Comparison of ENCODE assay signal across 1 cellular context in the genomic region with DNA sequence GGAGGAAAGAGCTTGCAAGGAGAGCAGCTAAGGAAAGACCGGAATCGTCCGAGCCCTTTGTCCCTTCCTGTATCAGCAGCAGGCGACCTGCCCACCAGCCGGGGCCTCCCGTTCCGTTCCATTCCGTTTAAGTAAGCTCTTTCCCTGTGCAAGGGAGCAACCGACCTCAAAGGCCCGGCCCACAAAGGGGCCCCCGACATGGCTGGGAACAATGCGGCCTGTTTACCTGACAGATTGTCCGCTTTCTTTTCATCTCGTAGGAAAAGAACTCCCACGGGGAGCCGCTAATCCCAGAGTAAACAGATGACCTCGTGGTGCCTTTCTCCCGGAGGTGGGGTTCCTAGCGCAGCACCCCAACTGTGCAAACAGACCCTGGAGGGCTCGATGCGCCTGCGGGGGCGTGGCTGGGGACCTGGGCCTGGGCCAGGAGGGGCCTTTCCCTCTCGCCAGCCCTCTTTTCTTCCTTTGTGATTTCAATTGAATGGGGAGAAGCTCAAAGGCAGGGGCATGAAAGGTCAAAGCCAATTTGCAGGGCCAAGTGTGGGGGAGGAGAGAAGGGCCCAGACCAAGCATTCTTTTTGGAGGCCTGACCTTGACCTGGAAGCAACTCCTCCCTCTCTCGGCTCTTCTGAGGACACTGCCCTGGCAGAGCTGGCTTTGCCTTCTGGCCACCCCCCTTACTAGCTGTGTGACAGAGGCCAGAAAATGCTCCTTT.
TF ChIP-seq lines count a peak whose summit lies in the region.

No MANE protein-coding gene starts in this region.

TF ChIP-seq in HepG2, 621 proteins besides CTCF, POLR2A, EP300 and RAD21 (continued from another document and continues in another):
- TF ChIP-seq ZFP82 (CRISPR knock-in tag; IDR thresholded peaks at IDR 0.05; ENCODE audit: borderline replicate concordance) (0 out of 2 replicates have a peak, but pooled peaks have one; percentile 19), ZNF644 (CRISPR knock-in tag; IDR thresholded peaks at IDR 0.05; ENCODE audit: low read depth) (peak; percentile 67; the same call in 1 of the 2 replicates), ZSCAN22 (CRISPR knock-in tag; IDR thresholded peaks at IDR 0.05) (0 out of 2 replicates have a peak, but pooled peaks have one; percentile 75), ZNF577 (CRISPR knock-in tag; IDR thresholded peaks at IDR 0.05; ENCODE audit: borderline replicate concordance, low read depth) (0 out of 2 replicates have a peak, but pooled peaks have one; percentile 58), ZNF326 (CRISPR knock-in tag; IDR thresholded peaks at IDR 0.05; ENCODE audit: borderline replicate concordance) (no peak), GLI4 (CRISPR knock-in tag; IDR thresholded peaks at IDR 0.05; ENCODE audit: borderline replicate concordance) (peak; percentile 87; the same call in 1 of the 2 replicates), ZNF441 (CRISPR knock-in tag; IDR thresholded peaks at IDR 0.05; ENCODE audit: borderline replicate concordance) (peak; percentile 95), SIX1 (CRISPR knock-in tag; IDR thresholded peaks at IDR 0.05; ENCODE audit: borderline replicate concordance) (peak; percentile 93), ESRRA (CRISPR knock-in tag; IDR thresholded peaks at IDR 0.05; ENCODE audit: low read depth) (peak; percentile 86), FOXJ3 (CRISPR knock-in tag; IDR thresholded peaks at IDR 0.05; ENCODE audit: borderline replicate concordance) (peak; percentile 100), NFKB2 (CRISPR knock-in tag; IDR thresholded peaks at IDR 0.05; ENCODE audit: borderline replicate concordance) (peak; percentile 96), ZC3H4 (CRISPR knock-in tag; IDR thresholded peaks at IDR 0.05; ENCODE audit: borderline replicate concordance) (no peak), ZNF790 (CRISPR knock-in tag; IDR thresholded peaks at IDR 0.05; ENCODE audit: borderline replicate concordance) (peak; percentile 67; the same call in 1 of the 2 replicates), ZNF598 (CRISPR knock-in tag; IDR thresholded peaks at IDR 0.05; ENCODE audit: borderline replicate concordance) (no peak), CC2D1A (CRISPR knock-in tag; IDR thresholded peaks at IDR 0.05) (no peak), ZKSCAN5 (CRISPR knock-in tag; IDR thresholded peaks at IDR 0.05) (no peak), MXD4 (CRISPR knock-in tag; IDR thresholded peaks at IDR 0.05) (peak; percentile 87), SETDB1 (CRISPR knock-in tag; IDR thresholded peaks at IDR 0.05; ENCODE audit: borderline replicate concordance) (peak; percentile 15; the same call in 1 of the 2 replicates), KLF12 (CRISPR knock-in tag; IDR thresholded peaks at IDR 0.05; ENCODE audit: borderline replicate concordance) (peak; percentile 97), ZNF253 (CRISPR knock-in tag; IDR thresholded peaks at IDR 0.05; ENCODE audit: borderline replicate concordance) (no peak), GATAD2A (CRISPR knock-in tag; IDR thresholded peaks at IDR 0.05) (peak; percentile 99), ELF3 (CRISPR knock-in tag; IDR thresholded peaks at IDR 0.05) (peak; percentile 97), CHD4 (IDR thresholded peaks at IDR 0.05; ENCODE audit: borderline replicate concordance, low read length) (0 out of 2 replicates have a peak, but pooled peaks have one; percentile 99), YEATS2 (CRISPR knock-in tag; IDR thresholded peaks at IDR 0.05; ENCODE audit: borderline replicate concordance) (0 out of 2 replicates have a peak, but pooled peaks have one; percentile 65), ZBTB7A (CRISPR knock-in tag; IDR thresholded peaks at IDR 0.05) (peak; percentile 94), RFXANK (CRISPR knock-in tag; IDR thresholded peaks at IDR 0.05) (peak; percentile 82; the same call in 1 of the 2 replicates), SIN3A (IDR thresholded peaks at IDR 0.05; ENCODE audit: borderline replicate concordance, low read depth, low read length) (no peak), ZNF121 (CRISPR knock-in tag; IDR thresholded peaks at IDR 0.05) (peak; percentile 79), CENPT (CRISPR knock-in tag; IDR thresholded peaks at IDR 0.05; ENCODE audit: low read depth) (no peak), CEBPB (IDR thresholded peaks at IDR 0.05; ENCODE audit: borderline replicate concordance, low read depth, low read length) (no peak), ZNF343 (CRISPR knock-in tag; IDR thresholded peaks at IDR 0.05) (peak; percentile 66), ZNF781 (CRISPR knock-in tag; IDR thresholded peaks at IDR 0.05; ENCODE audit: borderline replicate concordance, not compliant biosample characterization) (peak; percentile 98), RORA (CRISPR knock-in tag; IDR thresholded peaks at IDR 0.05) (peak; percentile 97), ZNF570 (CRISPR knock-in tag; IDR thresholded peaks at IDR 0.05; ENCODE audit: borderline replicate concordance) (0 out of 2 replicates have a peak, but pooled peaks have one; percentile 75), ZNF562 (CRISPR knock-in tag; IDR thresholded peaks at IDR 0.05; ENCODE audit: borderline replicate concordance) (0 out of 2 replicates have a peak, but pooled peaks have one; percentile 61), ZFP62 (CRISPR knock-in tag; IDR thresholded peaks at IDR 0.05) (peak; percentile 88; the same call in 1 of the 2 replicates)
- TF ChIP-seq, protein P1, sequence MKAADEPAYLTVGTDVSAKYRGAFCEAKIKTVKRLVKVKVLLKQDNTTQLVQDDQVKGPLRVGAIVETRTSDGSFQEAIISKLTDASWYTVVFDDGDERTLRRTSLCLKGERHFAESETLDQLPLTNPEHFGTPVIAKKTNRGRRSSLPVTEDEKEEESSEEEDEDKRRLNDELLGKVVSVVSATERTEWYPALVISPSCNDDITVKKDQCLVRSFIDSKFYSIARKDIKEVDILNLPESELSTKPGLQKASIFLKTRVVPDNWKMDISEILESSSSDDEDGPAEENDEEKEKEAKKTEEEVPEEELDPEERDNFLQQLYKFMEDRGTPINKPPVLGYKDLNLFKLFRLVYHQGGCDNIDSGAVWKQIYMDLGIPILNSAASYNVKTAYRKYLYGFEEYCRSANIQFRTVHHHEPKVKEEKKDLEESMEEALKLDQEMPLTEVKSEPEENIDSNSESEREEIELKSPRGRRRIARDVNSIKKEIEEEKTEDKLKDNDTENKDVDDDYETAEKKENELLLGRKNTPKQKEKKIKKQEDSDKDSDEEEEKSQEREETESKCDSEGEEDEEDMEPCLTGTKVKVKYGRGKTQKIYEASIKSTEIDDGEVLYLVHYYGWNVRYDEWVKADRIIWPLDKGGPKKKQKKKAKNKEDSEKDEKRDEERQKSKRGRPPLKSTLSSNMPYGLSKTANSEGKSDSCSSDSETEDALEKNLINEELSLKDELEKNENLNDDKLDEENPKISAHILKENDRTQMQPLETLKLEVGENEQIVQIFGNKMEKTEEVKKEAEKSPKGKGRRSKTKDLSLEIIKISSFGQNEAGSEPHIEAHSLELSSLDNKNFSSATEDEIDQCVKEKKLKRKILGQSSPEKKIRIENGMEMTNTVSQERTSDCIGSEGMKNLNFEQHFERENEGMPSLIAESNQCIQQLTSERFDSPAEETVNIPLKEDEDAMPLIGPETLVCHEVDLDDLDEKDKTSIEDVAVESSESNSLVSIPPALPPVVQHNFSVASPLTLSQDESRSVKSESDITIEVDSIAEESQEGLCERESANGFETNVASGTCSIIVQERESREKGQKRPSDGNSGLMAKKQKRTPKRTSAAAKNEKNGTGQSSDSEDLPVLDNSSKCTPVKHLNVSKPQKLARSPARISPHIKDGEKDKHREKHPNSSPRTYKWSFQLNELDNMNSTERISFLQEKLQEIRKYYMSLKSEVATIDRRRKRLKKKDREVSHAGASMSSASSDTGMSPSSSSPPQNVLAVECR (CRISPR knock-in tag; IDR thresholded peaks at IDR 0.05; ENCODE audit: borderline replicate concordance): peak; percentile 89; the same call in 1 of the 2 replicates
- TF ChIP-seq, protein P2, sequence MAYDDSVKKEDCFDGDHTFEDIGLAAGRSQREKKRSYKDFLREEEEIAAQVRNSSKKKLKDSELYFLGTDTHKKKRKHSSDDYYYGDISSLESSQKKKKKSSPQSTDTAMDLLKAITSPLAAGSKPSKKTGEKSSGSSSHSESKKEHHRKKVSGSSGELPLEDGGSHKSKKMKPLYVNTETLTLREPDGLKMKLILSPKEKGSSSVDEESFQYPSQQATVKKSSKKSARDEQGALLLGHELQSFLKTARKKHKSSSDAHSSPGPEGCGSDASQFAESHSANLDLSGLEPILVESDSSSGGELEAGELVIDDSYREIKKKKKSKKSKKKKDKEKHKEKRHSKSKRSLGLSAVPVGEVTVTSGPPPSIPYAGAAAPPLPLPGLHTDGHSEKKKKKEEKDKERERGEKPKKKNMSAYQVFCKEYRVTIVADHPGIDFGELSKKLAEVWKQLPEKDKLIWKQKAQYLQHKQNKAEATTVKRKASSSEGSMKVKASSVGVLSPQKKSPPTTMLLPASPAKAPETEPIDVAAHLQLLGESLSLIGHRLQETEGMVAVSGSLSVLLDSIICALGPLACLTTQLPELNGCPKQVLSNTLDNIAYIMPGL (CRISPR knock-in tag; IDR thresholded peaks at IDR 0.05; ENCODE audit: borderline replicate concordance in 1 of 2, low read depth in 1 of 2): peak; percentile 67 to 77; a peak in 3 of 4 replicates
- TF ChIP-seq, protein P3, sequence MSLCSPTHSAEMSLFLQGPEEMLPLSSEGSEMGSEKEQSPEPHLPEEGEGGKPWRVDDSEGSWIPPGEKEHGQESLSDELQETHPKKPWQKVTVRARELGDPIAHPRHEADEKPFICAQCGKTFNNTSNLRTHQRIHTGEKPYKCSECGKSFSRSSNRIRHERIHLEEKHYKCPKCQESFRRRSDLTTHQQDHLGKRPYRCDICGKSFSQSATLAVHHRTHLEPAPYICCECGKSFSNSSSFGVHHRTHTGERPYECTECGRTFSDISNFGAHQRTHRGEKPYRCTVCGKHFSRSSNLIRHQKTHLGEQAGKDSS (CRISPR knock-in tag; IDR thresholded peaks at IDR 0.05; ENCODE audit: borderline replicate concordance, low read depth): peak; percentile 95
- TF ChIP-seq, protein P4, sequence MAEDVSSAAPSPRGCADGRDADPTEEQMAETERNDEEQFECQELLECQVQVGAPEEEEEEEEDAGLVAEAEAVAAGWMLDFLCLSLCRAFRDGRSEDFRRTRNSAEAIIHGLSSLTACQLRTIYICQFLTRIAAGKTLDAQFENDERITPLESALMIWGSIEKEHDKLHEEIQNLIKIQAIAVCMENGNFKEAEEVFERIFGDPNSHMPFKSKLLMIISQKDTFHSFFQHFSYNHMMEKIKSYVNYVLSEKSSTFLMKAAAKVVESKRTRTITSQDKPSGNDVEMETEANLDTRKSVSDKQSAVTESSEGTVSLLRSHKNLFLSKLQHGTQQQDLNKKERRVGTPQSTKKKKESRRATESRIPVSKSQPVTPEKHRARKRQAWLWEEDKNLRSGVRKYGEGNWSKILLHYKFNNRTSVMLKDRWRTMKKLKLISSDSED (CRISPR knock-in tag; IDR thresholded peaks at IDR 0.05): no peak
- TF ChIP-seq, protein P5, sequence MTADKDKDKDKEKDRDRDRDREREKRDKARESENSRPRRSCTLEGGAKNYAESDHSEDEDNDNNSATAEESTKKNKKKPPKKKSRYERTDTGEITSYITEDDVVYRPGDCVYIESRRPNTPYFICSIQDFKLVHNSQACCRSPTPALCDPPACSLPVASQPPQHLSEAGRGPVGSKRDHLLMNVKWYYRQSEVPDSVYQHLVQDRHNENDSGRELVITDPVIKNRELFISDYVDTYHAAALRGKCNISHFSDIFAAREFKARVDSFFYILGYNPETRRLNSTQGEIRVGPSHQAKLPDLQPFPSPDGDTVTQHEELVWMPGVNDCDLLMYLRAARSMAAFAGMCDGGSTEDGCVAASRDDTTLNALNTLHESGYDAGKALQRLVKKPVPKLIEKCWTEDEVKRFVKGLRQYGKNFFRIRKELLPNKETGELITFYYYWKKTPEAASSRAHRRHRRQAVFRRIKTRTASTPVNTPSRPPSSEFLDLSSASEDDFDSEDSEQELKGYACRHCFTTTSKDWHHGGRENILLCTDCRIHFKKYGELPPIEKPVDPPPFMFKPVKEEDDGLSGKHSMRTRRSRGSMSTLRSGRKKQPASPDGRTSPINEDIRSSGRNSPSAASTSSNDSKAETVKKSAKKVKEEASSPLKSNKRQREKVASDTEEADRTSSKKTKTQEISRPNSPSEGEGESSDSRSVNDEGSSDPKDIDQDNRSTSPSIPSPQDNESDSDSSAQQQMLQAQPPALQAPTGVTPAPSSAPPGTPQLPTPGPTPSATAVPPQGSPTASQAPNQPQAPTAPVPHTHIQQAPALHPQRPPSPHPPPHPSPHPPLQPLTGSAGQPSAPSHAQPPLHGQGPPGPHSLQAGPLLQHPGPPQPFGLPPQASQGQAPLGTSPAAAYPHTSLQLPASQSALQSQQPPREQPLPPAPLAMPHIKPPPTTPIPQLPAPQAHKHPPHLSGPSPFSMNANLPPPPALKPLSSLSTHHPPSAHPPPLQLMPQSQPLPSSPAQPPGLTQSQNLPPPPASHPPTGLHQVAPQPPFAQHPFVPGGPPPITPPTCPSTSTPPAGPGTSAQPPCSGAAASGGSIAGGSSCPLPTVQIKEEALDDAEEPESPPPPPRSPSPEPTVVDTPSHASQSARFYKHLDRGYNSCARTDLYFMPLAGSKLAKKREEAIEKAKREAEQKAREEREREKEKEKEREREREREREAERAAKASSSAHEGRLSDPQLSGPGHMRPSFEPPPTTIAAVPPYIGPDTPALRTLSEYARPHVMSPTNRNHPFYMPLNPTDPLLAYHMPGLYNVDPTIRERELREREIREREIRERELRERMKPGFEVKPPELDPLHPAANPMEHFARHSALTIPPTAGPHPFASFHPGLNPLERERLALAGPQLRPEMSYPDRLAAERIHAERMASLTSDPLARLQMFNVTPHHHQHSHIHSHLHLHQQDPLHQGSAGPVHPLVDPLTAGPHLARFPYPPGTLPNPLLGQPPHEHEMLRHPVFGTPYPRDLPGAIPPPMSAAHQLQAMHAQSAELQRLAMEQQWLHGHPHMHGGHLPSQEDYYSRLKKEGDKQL (CRISPR knock-in tag; IDR thresholded peaks at IDR 0.05; ENCODE audit: low read depth): peak; percentile 100
- TF ChIP-seq, protein P6, sequence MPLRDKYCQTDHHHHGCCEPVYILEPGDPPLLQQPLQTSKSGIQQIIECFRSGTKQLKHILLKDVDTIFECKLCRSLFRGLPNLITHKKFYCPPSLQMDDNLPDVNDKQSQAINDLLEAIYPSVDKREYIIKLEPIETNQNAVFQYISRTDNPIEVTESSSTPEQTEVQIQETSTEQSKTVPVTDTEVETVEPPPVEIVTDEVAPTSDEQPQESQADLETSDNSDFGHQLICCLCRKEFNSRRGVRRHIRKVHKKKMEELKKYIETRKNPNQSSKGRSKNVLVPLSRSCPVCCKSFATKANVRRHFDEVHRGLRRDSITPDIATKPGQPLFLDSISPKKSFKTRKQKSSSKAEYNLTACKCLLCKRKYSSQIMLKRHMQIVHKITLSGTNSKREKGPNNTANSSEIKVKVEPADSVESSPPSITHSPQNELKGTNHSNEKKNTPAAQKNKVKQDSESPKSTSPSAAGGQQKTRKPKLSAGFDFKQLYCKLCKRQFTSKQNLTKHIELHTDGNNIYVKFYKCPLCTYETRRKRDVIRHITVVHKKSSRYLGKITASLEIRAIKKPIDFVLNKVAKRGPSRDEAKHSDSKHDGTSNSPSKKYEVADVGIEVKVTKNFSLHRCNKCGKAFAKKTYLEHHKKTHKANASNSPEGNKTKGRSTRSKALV (CRISPR knock-in tag; IDR thresholded peaks at IDR 0.05): peak; percentile 98
